18 cellular contexts compared by ENCODE assay signal in the genomic region with DNA sequence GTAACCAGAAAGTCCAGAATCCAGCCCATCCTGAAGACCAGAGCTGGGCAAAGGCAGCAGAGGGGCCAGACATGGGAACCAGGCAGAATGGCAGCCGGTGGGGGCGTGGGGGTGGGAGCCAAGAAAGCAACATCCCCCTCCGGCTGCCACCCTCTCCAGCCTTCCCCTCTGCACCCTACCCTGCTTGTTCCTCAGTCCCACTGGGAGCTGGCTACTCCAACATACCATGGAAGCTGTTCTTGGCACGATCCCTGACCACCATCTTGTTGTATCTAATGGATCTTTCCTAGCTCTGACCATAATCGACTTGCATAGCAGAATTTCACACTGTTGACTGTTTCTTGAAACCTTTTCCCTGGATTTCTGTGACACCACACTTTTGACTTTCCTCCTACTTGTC. TPM values are rescaled to one million over a fixed set of nuclear protein-coding genes. Genes with fewer than 3 reads are reported as not detected.
A peak's percentile ranks its signal among the peaks of the same experiment; 100 is the strongest.
DNase-seq lines count a peak whose midpoint lies in the region; ATAC-seq and TF ChIP-seq lines count a peak whose summit lies in the region.
"Had no signal": no experiment of that assay in that cellular context is flagged by ENCODE, and none has a peak within 500 bp of the region (broad histone marks: within the 10 kb centered on the region; RNA-seq: fewer than 3 reads in every experiment).

No MANE protein-coding gene starts in this region.

- no peaks in the 10 kb centered on the region for H3K27me3 Mint-ChIP-seq in activated CD8-positive, alpha-beta T cell treated with anti-CD3 and anti-CD28 coated beads, Interleukin-2, amount 10 ng/mL, durations not matched to agents 7 days and 5 days (ENCODE audit: low read depth)
- no peaks in the 10 kb centered on the region for H3K27me3 Mint-ChIP-seq in activated CD8-positive, alpha-beta T cell treated with anti-CD3 and anti-CD28 coated beads for 36 hours
- no peaks in the 10 kb centered on the region for H3K27me3 Mint-ChIP-seq in T-helper 17 cell
- H3K27me3 Mint-ChIP-seq in naive B cell = no peaks in the 10 kb centered on the region
- H3K27me3 Mint-ChIP-seq in activated CD4-positive, alpha-beta memory T cell treated with anti-CD3 and anti-CD28 coated beads for 36 hours = no peaks in the 10 kb centered on the region
- H3K27me3 Mint-ChIP-seq: CD8-positive, alpha-beta memory T cell had no signal

- peaks cover 67% of the 10 kb centered on the region for H3K36me3 Mint-ChIP-seq in activated CD8-positive, alpha-beta T cell treated with anti-CD3 and anti-CD28 coated beads, Interleukin-2, amount 10 ng/mL, durations not matched to agents 7 days and 5 days (ENCODE audit: low read depth)
- H3K36me3 Mint-ChIP-seq in activated CD8-positive, alpha-beta T cell treated with anti-CD3 and anti-CD28 coated beads for 36 hours (ENCODE audit: low read depth) = peaks cover 46% of the 10 kb centered on the region
- H3K36me3 Mint-ChIP-seq in T-helper 17 cell (ENCODE audit: low read depth) (peaks cover 11% of the 10 kb centered on the region), naive B cell (peaks cover 4 to 16% of the 10 kb centered on the region in 2 donors)
- peaks cover 58% of the 10 kb centered on the region for H3K36me3 Mint-ChIP-seq in activated CD4-positive, alpha-beta memory T cell treated with anti-CD3 and anti-CD28 coated beads for 36 hours

- H3K9me3 ChIP-seq in T-helper 17 cell (ENCODE audit: control insufficient read depth, low read length, poor library complexity, severe bottlenecking) = no peaks in the 10 kb centered on the region

- CTCF ChIA-PET in activated CD8-positive, alpha-beta T cell treated with anti-CD3 and anti-CD28 coated beads, Interleukin-2, amount 10 ng/mL, durations not matched to agents 7 days and 5 days (lab: Charles Lee) = no interaction called here
- CTCF ChIA-PET in activated CD8-positive, alpha-beta T cell treated with anti-CD3 and anti-CD28 coated beads for 36 hours (lab: Charles Lee) = interaction anchor here (2.2 kb wide), 1 partner anchor 63 kb away, joined by 5 read pairs; no protein-coding TSS in a partner anchor
- CTCF ChIA-PET in activated CD4-positive, alpha-beta memory T cell treated with anti-CD3 and anti-CD28 coated beads for 36 hours (lab: Charles Lee) = interaction anchor here (1.1 kb wide), 1 partner anchor 145 kb away, joined by 3 read pairs; a partner anchor contains a TSS

- no peak for DNase-seq in activated CD8-positive, alpha-beta T cell treated with anti-CD3 and anti-CD28 coated beads, Interleukin-2, amount 10 ng/mL, durations not matched to agents 7 days and 5 days
- no peak for DNase-seq in activated CD8-positive, alpha-beta T cell treated with anti-CD3 and anti-CD28 coated beads for 36 hours
- DNase-seq in T-helper 17 cell (no peak), naive B cell (no peak), substantia nigra (lab: John Stamatoyannopoulos, UW) (no peak), NCI-H2196 (lab: John Stamatoyannopoulos, UW; ENCODE audit: unreplicated experiment) (no peak), left lobe of liver (ENCODE audit: low spot score) (no peak)
- no peak for DNase-seq in activated CD4-positive, alpha-beta memory T cell treated with anti-CD3 and anti-CD28 coated beads for 36 hours
- DNase-seq: CD8-positive, alpha-beta memory T cell; GF-D8; Kasumi-1; MM.1S; NCI-H1092 treated with DMSO at 0.1 percent for 48 hours; NCI-H1694; NCI-H2227 treated with DMSO at 0.1 percent for 48 hours; NCI-H524 had no signal

- no peaks in the 10 kb centered on the region for H3K9me3 Mint-ChIP-seq in activated CD8-positive, alpha-beta T cell treated with anti-CD3 and anti-CD28 coated beads, Interleukin-2, amount 10 ng/mL, durations not matched to agents 7 days and 5 days (ENCODE audit: insufficient read depth)
- H3K9me3 Mint-ChIP-seq in activated CD8-positive, alpha-beta T cell treated with anti-CD3 and anti-CD28 coated beads for 36 hours = no peaks in the 10 kb centered on the region
- peaks cover 0 to 2% (median 0%) of the 10 kb centered on the region in 7 donors for H3K9me3 Mint-ChIP-seq in naive B cell
- no peaks in the 10 kb centered on the region for H3K9me3 Mint-ChIP-seq in activated CD4-positive, alpha-beta memory T cell treated with anti-CD3 and anti-CD28 coated beads for 36 hours
- H3K9me3 Mint-ChIP-seq: CD8-positive, alpha-beta memory T cell had no signal

- H3K4me1 Mint-ChIP-seq in activated CD8-positive, alpha-beta T cell treated with anti-CD3 and anti-CD28 coated beads, Interleukin-2, amount 10 ng/mL, durations not matched to agents 7 days and 5 days (ENCODE audit: low read depth) = peaks cover 22% of the 10 kb centered on the region
- peaks cover 27% of the 10 kb centered on the region for H3K4me1 Mint-ChIP-seq in activated CD8-positive, alpha-beta T cell treated with anti-CD3 and anti-CD28 coated beads for 36 hours (ENCODE audit: low read depth)
- peaks cover 20% of the 10 kb centered on the region for H3K4me1 Mint-ChIP-seq in T-helper 17 cell
- peaks cover 23 to 35% (median 24%) of the 10 kb centered on the region in 3 donors for H3K4me1 Mint-ChIP-seq in naive B cell
- H3K4me1 Mint-ChIP-seq in activated CD4-positive, alpha-beta memory T cell treated with anti-CD3 and anti-CD28 coated beads for 36 hours (ENCODE audit: low read depth) = peaks cover 18% of the 10 kb centered on the region

- H3K27ac ChIP-seq in substantia nigra (ENCODE audit: low read depth, low read length, poor library complexity, severe bottlenecking) = peak overlapping the region; percentile 35
- H3K27ac ChIP-seq: 22Rv1, SK-N-MC had no signal

- no peak for TF ChIP-seq CTCF in activated CD8-positive, alpha-beta T cell treated with anti-CD3 and anti-CD28 coated beads for 36 hours (IDR thresholded peaks at IDR 0.05)

- intact Hi-C loops in activated CD8-positive, alpha-beta T cell treated with anti-CD3 and anti-CD28 coated beads for 36 hours (cut with micrococcal nuclease) = no loop called here
- intact Hi-C loops in activated CD4-positive, alpha-beta memory T cell treated with anti-CD3 and anti-CD28 coated beads for 36 hours (cut with micrococcal nuclease) = no loop called here

- no peak overlapping the region for H3K4me3 Mint-ChIP-seq in activated CD8-positive, alpha-beta T cell treated with anti-CD3 and anti-CD28 coated beads, Interleukin-2, amount 10 ng/mL, durations not matched to agents 7 days and 5 days
- H3K4me3 Mint-ChIP-seq in activated CD8-positive, alpha-beta T cell treated with anti-CD3 and anti-CD28 coated beads for 36 hours = no peak overlapping the region
- H3K4me3 Mint-ChIP-seq in T-helper 17 cell (no peak overlapping the region), naive B cell (no peak overlapping the region)
- no peak overlapping the region for H3K4me3 Mint-ChIP-seq in activated CD4-positive, alpha-beta memory T cell treated with anti-CD3 and anti-CD28 coated beads for 36 hours
- H3K4me3 Mint-ChIP-seq: CD8-positive, alpha-beta memory T cell had no signal

- POLR2A ChIA-PET in activated CD8-positive, alpha-beta T cell treated with anti-CD3 and anti-CD28 coated beads, Interleukin-2, amount 10 ng/mL, durations not matched to agents 7 days and 5 days (lab: Charles Lee) = no interaction called here
- POLR2A ChIA-PET in activated CD8-positive, alpha-beta T cell treated with anti-CD3 and anti-CD28 coated beads for 36 hours (lab: Charles Lee) = no interaction called here
- POLR2A ChIA-PET in activated CD4-positive, alpha-beta memory T cell treated with anti-CD3 and anti-CD28 coated beads for 36 hours (lab: Charles Lee) = interaction anchor here (0.9 kb wide), 1 partner anchor 10 kb away, joined by 3 read pairs; no protein-coding TSS in a partner anchor

- peak overlapping the region; percentile 32 for H3K27ac Mint-ChIP-seq in activated CD8-positive, alpha-beta T cell treated with anti-CD3 and anti-CD28 coated beads, Interleukin-2, amount 10 ng/mL, durations not matched to agents 7 days and 5 days
- no peak overlapping the region for H3K27ac Mint-ChIP-seq in activated CD8-positive, alpha-beta T cell treated with anti-CD3 and anti-CD28 coated beads for 36 hours
- H3K27ac Mint-ChIP-seq in T-helper 17 cell (peak overlapping the region; percentile 29), naive B cell (peak overlapping the region; percentile 80 to 96 (median 90))
- H3K27ac Mint-ChIP-seq in activated CD4-positive, alpha-beta memory T cell treated with anti-CD3 and anti-CD28 coated beads for 36 hours = no peak overlapping the region

- ATAC-seq in activated CD8-positive, alpha-beta T cell treated with anti-CD3 and anti-CD28 coated beads, Interleukin-2, amount 10 ng/mL, durations not matched to agents 7 days and 5 days = no peak
- ATAC-seq in activated CD8-positive, alpha-beta T cell treated with anti-CD3 and anti-CD28 coated beads for 36 hours = no peak
- no peak for ATAC-seq in T-helper 17 cell
- no peak for ATAC-seq in naive B cell (ENCODE audit: low read depth in 2 of 2)
- no peak for ATAC-seq in left lobe of liver

RNA-seq across cellular contexts. Expression of a gene that starts 30.2 kb away (rescaled TPM):
- 100 to 1,000 TPM; 110 to 112 TPM for total RNA-seq in activated CD8-positive, alpha-beta T cell treated with anti-CD3 and anti-CD28 coated beads, Interleukin-2, amount 10 ng/mL, durations not matched to agents 7 days and 5 days
- 10 to 100 TPM; 32.8 to 36.7 TPM for total RNA-seq in activated CD8-positive, alpha-beta T cell treated with anti-CD3 and anti-CD28 coated beads for 36 hours
- total RNA-seq in T-helper 17 cell (10 to 100 TPM; 36.0 to 36.1 TPM), left lobe of liver (3.7 TPM)
- 1 to 10 TPM; 1.7 to 7.6 (median 4.6) TPM for polyA plus RNA-seq in naive B cell (ENCODE audit: low read depth in 6 of 6)
- total RNA-seq in activated CD4-positive, alpha-beta memory T cell treated with anti-CD3 and anti-CD28 coated beads for 36 hours = 10 to 100 TPM; 35.7 to 38.0 TPM

RNA-seq across cellular contexts. Expression of a gene that starts 38.9 kb away (rescaled TPM):
- 1 to 10 TPM; 2.1 to 2.2 TPM for total RNA-seq in activated CD8-positive, alpha-beta T cell treated with anti-CD3 and anti-CD28 coated beads, Interleukin-2, amount 10 ng/mL, durations not matched to agents 7 days and 5 days
- total RNA-seq in activated CD8-positive, alpha-beta T cell treated with anti-CD3 and anti-CD28 coated beads for 36 hours = 1 to 10 TPM; 4.8 TPM
- total RNA-seq in T-helper 17 cell (1 to 10 TPM; 2.2 to 4.5 TPM), left lobe of liver (22.7 TPM)
- 100 to 1,000 TPM in 4 of 6 donors, 10 to 100 TPM in 2; 74.7 to 219 (median 103) TPM for polyA plus RNA-seq in naive B cell (ENCODE audit: low read depth in 6 of 6)
- total RNA-seq in activated CD4-positive, alpha-beta memory T cell treated with anti-CD3 and anti-CD28 coated beads for 36 hours = 1 to 10 TPM; 2.9 to 4.1 TPM

Comparison
In these comparisons a context has a peak if more than half of its experiments do, and no peak if none do; other contexts are left out.
1. H3K27ac Mint-ChIP-seq: peak in activated CD8-positive, alpha-beta T cell treated with anti-CD3 and anti-CD28 coated beads, Interleukin-2, amount 10 ng/mL, durations not matched to agents 7 days and 5 days (single experiment), T-helper 17 cell (single experiment) and naive B cell (6 of 6); none in activated CD8-positive, alpha-beta T cell treated with anti-CD3 and anti-CD28 coated beads for 36 hours (single experiment) and activated CD4-positive, alpha-beta memory T cell treated with anti-CD3 and anti-CD28 coated beads for 36 hours (single experiment).